1 cellular context compared by ENCODE assay signal in genomic region chr9:74304598-74304997, GRCh38.
A peak's percentile ranks its signal among the peaks of the same experiment; 100 is the strongest.
TF ChIP-seq lines count a peak whose summit lies in the region.

No MANE protein-coding gene starts in this region.

TF ChIP-seq in H1, 55 proteins besides CTCF, POLR2A, EP300 and RAD21 (continued from another document):
- peak; percentile 77 for TF ChIP-seq CHD7 (IDR thresholded peaks at IDR 0.05; ENCODE audit: insufficient replicate concordance, low read length)
- peak; percentile 67 for TF ChIP-seq TEAD4 (IDR thresholded peaks at IDR 0.05; ENCODE audit: low read depth, low read length)
- TF ChIP-seq CEBPB (IDR thresholded peaks at IDR 0.05; ENCODE audit: low read depth, low read length), result no peak
- TF ChIP-seq TCF12 (IDR thresholded peaks at IDR 0.05; ENCODE audit: low read depth, low read length), result no peak
